13 cellular contexts compared by ENCODE assay signal in genomic region chr11:85889676-85890579, GRCh38. TPM values are rescaled to one million over a fixed set of nuclear protein-coding genes. Genes with fewer than 3 reads are reported as not detected.
DNase-seq lines count a peak whose midpoint lies in the region; TF ChIP-seq lines count a peak whose summit lies in the region.
"Had no signal": no experiment of that assay in that cellular context is flagged by ENCODE, and none has a peak within 500 bp of the region (broad histone marks: within the 10 kb centered on the region; RNA-seq: fewer than 3 reads in every experiment).

No MANE protein-coding gene starts in this region.

- DNase-seq in DMS53 treated with DMSO at 0.1 percent for 48 hours (lab: John Stamatoyannopoulos, UW; ENCODE audit: unreplicated experiment) (peak; percentile 35), NCI-H226 (peak; percentile 88), dermis blood vessel endothelial cell (peak; percentile 2), mesothelial cell of epicardium (ENCODE audit: low spot score in 2 of 2, unreplicated experiment in 2 of 2) (no peak), substantia nigra (lab: John Stamatoyannopoulos, UW) (no peak), SHP77 treated with DMSO at 0.1 percent for 48 hours (lab: John Stamatoyannopoulos, UW) (no peak)
- no peak for DNase-seq in stimulated activated CD4-positive, alpha-beta T cell treated with anti-CD3 and anti-CD28 coated beads, Interleukin-2, amount 100 ng/mL, for 24 hours
- no peak for DNase-seq in central memory CD4-positive, alpha-beta T cell
- DNase-seq: activated CD4-positive, CD25-positive, alpha-beta regulatory T cell; naive thymus-derived CD4-positive, alpha-beta T cell; stimulated activated CD4-positive, alpha-beta T cell treated with anti-CD3 and anti-CD28 coated beads, Interleukin-4, amount 100 ng/mL, for 4 hours had no signal

- H3K4me3 Mint-ChIP-seq in mesothelial cell of epicardium = no peak overlapping the region
- H3K4me3 Mint-ChIP-seq: activated naive CD8-positive, alpha-beta T cell; naive thymus-derived CD4-positive, alpha-beta T cell had no signal

- H3K9me3 Mint-ChIP-seq in mesothelial cell of epicardium = no peaks in the 10 kb centered on the region
- H3K9me3 Mint-ChIP-seq: naive thymus-derived CD4-positive, alpha-beta T cell had no signal

- H3K27ac Mint-ChIP-seq in mesothelial cell of epicardium = peak overlapping the region; percentile 31
- H3K27ac Mint-ChIP-seq: activated naive CD8-positive, alpha-beta T cell; naive thymus-derived CD4-positive, alpha-beta T cell had no signal

- H3K4me1 Mint-ChIP-seq in mesothelial cell of epicardium = peaks cover 20% of the 10 kb centered on the region
- H3K4me1 Mint-ChIP-seq: naive thymus-derived CD4-positive, alpha-beta T cell had no signal

- no peak for TF ChIP-seq CTCF in mesothelial cell of epicardium (IDR thresholded peaks at IDR 0.05; ENCODE audit: unreplicated experiment)

- no peaks in the 10 kb centered on the region for H3K27me3 Mint-ChIP-seq in mesothelial cell of epicardium (ENCODE audit: low read depth)

- H3K36me3 Mint-ChIP-seq in mesothelial cell of epicardium = no peaks in the 10 kb centered on the region
- H3K36me3 Mint-ChIP-seq: activated naive CD8-positive, alpha-beta T cell; naive thymus-derived CD4-positive, alpha-beta T cell had no signal

- H3K27ac ChIP-seq in substantia nigra (ENCODE audit: low read depth, low read length, poor library complexity, severe bottlenecking) = no peak overlapping the region
- H3K27ac ChIP-seq: tibial nerve had no signal

RNA-seq across cellular contexts. Expression of gene CCDC83, which starts 34.7 kb away (rescaled TPM):
- total RNA-seq in dermis blood vessel endothelial cell (not detected in 2 replicates), mesothelial cell of epicardium (not detected in 3 replicates)
- total RNA-seq: naive thymus-derived CD4-positive, alpha-beta T cell; tibial nerve had no signal

Comparison
In these comparisons a context has a peak if more than half of its experiments do, and no peak if none do; other contexts are left out.
1. DNase-seq: peak in DMS53 treated with DMSO at 0.1 percent for 48 hours (single experiment), NCI-H226 (single experiment) and dermis blood vessel endothelial cell (single experiment); none in mesothelial cell of epicardium (0 of 2), stimulated activated CD4-positive, alpha-beta T cell treated with anti-CD3 and anti-CD28 coated beads, Interleukin-2, amount 100 ng/mL, for 24 hours (0 of 2), central memory CD4-positive, alpha-beta T cell (single experiment), substantia nigra (0 of 49) and SHP77 treated with DMSO at 0.1 percent for 48 hours (single experiment).